Comparison of ENCODE assay signal across 7 cellular contexts in the genomic region with DNA sequence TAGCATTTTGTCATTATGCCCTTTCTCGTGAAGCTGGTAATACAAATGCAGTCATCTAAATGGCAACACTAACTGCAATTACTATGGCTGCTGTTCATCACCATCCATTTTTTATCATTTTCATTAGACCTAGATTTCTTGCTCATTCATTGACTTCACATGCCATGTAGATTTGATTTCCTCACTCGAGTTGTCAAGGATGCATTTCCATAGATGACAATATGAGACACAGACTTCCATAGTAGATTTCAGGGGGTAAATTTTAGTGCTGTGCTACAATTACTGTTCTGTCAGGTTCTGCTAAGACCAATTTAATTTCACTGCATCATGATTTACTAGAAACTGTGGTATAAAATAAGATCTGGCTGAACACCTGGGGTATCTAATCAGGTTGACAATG.
"Had no signal": no experiment of that assay in that cellular context is flagged by ENCODE, and none has a peak within 500 bp of the region (broad histone marks: within the 10 kb centered on the region; RNA-seq: fewer than 3 reads in every experiment).

No MANE protein-coding gene starts in this region.

- H3K4me3 ChIP-seq: K562 had no signal

- DNase-seq: IMR-90, KBM-7, KG1 had no signal

- H3K27ac ChIP-seq: HL-60 had no signal

- ATAC-seq: HepG2, K562 had no signal

- FAIRE-seq: HepG2, HTR-8/SVneo, K562 had no signal
